ENCODE assay signal across 12 cellular contexts in genomic region chr5:68891718-68892117, GRCh38.
DNase-seq lines count a peak whose midpoint lies in the region; ATAC-seq and TF ChIP-seq lines count a peak whose summit lies in the region.
"Had no signal": no experiment of that assay in that cellular context is flagged by ENCODE, and none has a peak within 500 bp of the region (broad histone marks: within the 10 kb centered on the region; RNA-seq: fewer than 3 reads in every experiment).

No MANE protein-coding gene starts in this region.

- peaks cover 26% of the 10 kb centered on the region for H3K4me1 Mint-ChIP-seq in activated T-cell treated with anti-CD3 and anti-CD28 coated beads, Interleukin-2, amount 50 U/mL, for 72 hours (ENCODE audit: low read depth)

- ATAC-seq in GM18867 (IDR thresholded peaks at IDR 0.05; ENCODE audit: unreplicated experiment) = peak; percentile 86
- ATAC-seq in HG02852 (IDR thresholded peaks at IDR 0.05; ENCODE audit: unreplicated experiment) = peak; percentile 84
- ATAC-seq in activated T-cell treated with anti-CD3 and anti-CD28 coated beads, Interleukin-2, amount 50 U/mL, for 72 hours (replicated peaks in 1 of 2) = peak; percentile 92 to 94
- ATAC-seq in GM21367 (IDR thresholded peaks at IDR 0.05; ENCODE audit: unreplicated experiment) = no peak
- ATAC-seq: mucosa of descending colon had no signal

- H3K27ac Mint-ChIP-seq in activated T-cell treated with anti-CD3 and anti-CD28 coated beads, Interleukin-2, amount 50 U/mL, for 72 hours = peak overlapping the region; percentile 30

- peaks cover 0 to under 1% of the 10 kb centered on the region in 2 donors for H3K9me3 Mint-ChIP-seq in activated T-cell treated with anti-CD3 and anti-CD28 coated beads, Interleukin-2, amount 50 U/mL, for 72 hours

- H3K36me3 Mint-ChIP-seq in activated T-cell treated with anti-CD3 and anti-CD28 coated beads, Interleukin-2, amount 50 U/mL, for 72 hours (ENCODE audit: insufficient read depth in 2 of 2) = peaks cover 0 to 3% of the 10 kb centered on the region in 2 donors

- CTCF ChIA-PET in GM10248 (lab: Yijun Ruan, JAX) = no interaction called here

- DNase-seq in GM10248 (ENCODE audit: extremely low spot score) (peak; percentile 25), amniotic stem cell (lab: John Stamatoyannopoulos, UW) (no peak), NCI-H2196 (lab: John Stamatoyannopoulos, UW; ENCODE audit: unreplicated experiment) (no peak), NCI-H748 (lab: John Stamatoyannopoulos, UW; ENCODE audit: unreplicated experiment) (no peak)
- DNase-seq in activated T-cell treated with anti-CD3 and anti-CD28 coated beads, Interleukin-2, amount 50 U/mL, for 72 hours = peak; percentile 34 to 44
- DNase-seq: anterior cingulate cortex, mucosa of descending colon, posterior cingulate gyrus, substantia nigra had no signal

- POLR2A ChIA-PET in GM10248 (lab: Yijun Ruan, JAX) = no interaction called here

- H3K4me3 Mint-ChIP-seq in activated T-cell treated with anti-CD3 and anti-CD28 coated beads, Interleukin-2, amount 50 U/mL, for 72 hours = no peak overlapping the region

- no peaks in the 10 kb centered on the region for H3K27me3 Mint-ChIP-seq in activated T-cell treated with anti-CD3 and anti-CD28 coated beads, Interleukin-2, amount 50 U/mL, for 72 hours (ENCODE audit: low read depth)

- no peak for TF ChIP-seq CTCF in GM10248 (IDR thresholded peaks at IDR 0.05; ENCODE audit: control extremely low read depth, extremely low read depth, low read depth, missing control alignments)

Comparison
In these comparisons a context has a peak if more than half of its experiments do, and no peak if none do; other contexts are left out.
1. DNase-seq: peak in GM10248 (single experiment) and activated T-cell treated with anti-CD3 and anti-CD28 coated beads, Interleukin-2, amount 50 U/mL, for 72 hours (2 of 2); none in amniotic stem cell (single experiment), NCI-H2196 (single experiment) and NCI-H748 (single experiment).